Comparison of ENCODE assay signal across 27 cellular contexts in genomic region chr14:37202265-37202664, GRCh38. TPM values are rescaled to one million over a fixed set of nuclear protein-coding genes. Genes with fewer than 3 reads are reported as not detected.
DNase-seq lines count a peak whose midpoint lies in the region; ATAC-seq and TF ChIP-seq lines count a peak whose summit lies in the region.
"Had no signal": no experiment of that assay in that cellular context is flagged by ENCODE, and none has a peak within 500 bp of the region (broad histone marks: within the 10 kb centered on the region; RNA-seq: fewer than 3 reads in every experiment).

No MANE protein-coding gene starts in this region.

- no peaks in the 10 kb centered on the region for H4K20me1 ChIP-seq in SK-N-SH (ENCODE audit: insufficient read depth)

- POLR2A ChIA-PET in SK-N-SH (lab: Yijun Ruan, JAX), result no interaction called here

- H3K27ac ChIP-seq in brain microvascular endothelial cell (no peak overlapping the region), SK-N-SH (ENCODE audit: low read depth in 2 of 2, low read length in 1 of 2) (no peak overlapping the region)
- H3K27ac ChIP-seq: neutrophil, psoas muscle, skin epidermis, transverse colon, VCaP had no signal

- H3K9me3 Mint-ChIP-seq in activated T-cell treated with anti-CD3 and anti-CD28 coated beads, Interleukin-2, amount 50 U/mL, for 72 hours, result peaks cover 3 to 5% of the 10 kb centered on the region in 2 donors

- H3K79me2 ChIP-seq in SK-N-SH (ENCODE audit: insufficient read depth), result no peaks in the 10 kb centered on the region

- H3K4me1 ChIP-seq in SK-N-SH (ENCODE audit: control insufficient read depth in 1 of 2, insufficient read depth in 2 of 2, low read depth in 1 of 2, low read length in 1 of 2), result no peaks in the 10 kb centered on the region

- H3K36me3 Mint-ChIP-seq in activated T-cell treated with anti-CD3 and anti-CD28 coated beads, Interleukin-2, amount 50 U/mL, for 72 hours (ENCODE audit: insufficient read depth in 2 of 2), result no peaks in the 10 kb centered on the region
- H3K36me3 Mint-ChIP-seq: CD8-positive, alpha-beta memory T cell had no signal

- H3K36me3 ChIP-seq in brain microvascular endothelial cell (replicated peaks), result no peaks in the 10 kb centered on the region
- H3K36me3 ChIP-seq in SK-N-SH (replicated peaks in 1 of 2; ENCODE audit: control insufficient read depth in 1 of 2, insufficient read depth in 2 of 2, low read length in 1 of 2), result no peaks in the 10 kb centered on the region
- H3K36me3 ChIP-seq: neutrophil, transverse colon had no signal

- no peak overlapping the region for H2AFZ ChIP-seq in SK-N-SH (ENCODE audit: low read depth)

- H3K27me3 ChIP-seq in brain microvascular endothelial cell (replicated peaks), result no peaks in the 10 kb centered on the region
- H3K27me3 ChIP-seq in SK-N-SH (ENCODE audit: insufficient read depth), result no peaks in the 10 kb centered on the region
- H3K27me3 ChIP-seq: transverse colon had no signal

- TF ChIP-seq EP300 in SK-N-SH (IDR thresholded peaks at IDR 0.05; ENCODE audit: borderline replicate concordance in 1 of 2, low read depth in 1 of 2, low read length in 1 of 2), result no peak

- CTCF ChIA-PET in SK-N-SH (lab: Yijun Ruan, JAX), result interaction anchor here (0.6 kb wide), 1 partner anchor 786 kb away, joined by 3 read pairs; no protein-coding TSS in a partner anchor

- no peak for DNase-seq in activated T-cell treated with anti-CD3 and anti-CD28 coated beads, Interleukin-2, amount 50 U/mL, for 72 hours
- DNase-seq in activated T-cell treated with anti-CD3 and anti-CD28 coated beads for 4 hours, result no peak
- peak; percentile 7 for DNase-seq in brain microvascular endothelial cell
- peak; percentile 27 for DNase-seq in fibroblast of pulmonary artery (ENCODE audit: low read depth)
- no peak for DNase-seq in DMS153 treated with DMSO at 0.1 percent for 48 hours (lab: John Stamatoyannopoulos, UW; ENCODE audit: unreplicated experiment)
- DNase-seq in SHP77 treated with DMSO at 0.1 percent for 48 hours (lab: John Stamatoyannopoulos, UW), result no peak
- DNase-seq in SK-N-SH, result no peak
- DNase-seq: 8988T; activated CD4-positive, alpha-beta T cell treated with anti-CD3 and anti-CD28 coated beads, Interleukin-2, amount 10 ng/mL, durations not matched to agents 24 days and 14 days; activated naive CD4-positive, alpha-beta T cell treated with Interleukin-2 at 50 U/mL for 16 hours; activated T-cell treated with anti-CD3 and anti-CD28 coated beads, Interleukin-2, amount 50 U/mL, for 48 hours; amniotic stem cell; CD8-positive, alpha-beta memory T cell; DMS79; glutamatergic neuron; H9; mesendoderm; NCI-H1105 treated with DMSO at 0.1 percent for 48 hours; NCI-H2029; NCI-H226; NCI-H748 treated with DMSO at 0.1 percent for 48 hours; psoas muscle; transverse colon had no signal

- H3K27ac Mint-ChIP-seq in activated T-cell treated with anti-CD3 and anti-CD28 coated beads, Interleukin-2, amount 50 U/mL, for 72 hours, result peak overlapping the region; percentile 38
- H3K27ac Mint-ChIP-seq: activated CD4-positive, alpha-beta T cell treated with anti-CD3 and anti-CD28 coated beads, Interleukin-2, amount 10 ng/mL, durations not matched to agents 24 days and 14 days; CD8-positive, alpha-beta memory T cell; H9 had no signal

- TF ChIP-seq RAD21 in SK-N-SH (IDR thresholded peaks at IDR 0.05; ENCODE audit: low read length), result no peak

- H3F3A ChIP-seq in SK-N-SH (replicated peaks; ENCODE audit: insufficient read depth), result no peaks in the 10 kb centered on the region

- no peak overlapping the region for H3K4me3 ChIP-seq in brain microvascular endothelial cell (ENCODE audit: low read depth, low read length)
- no peak overlapping the region for H3K4me3 ChIP-seq in fibroblast of pulmonary artery (replicated peaks; ENCODE audit: low read depth, low read length)
- H3K4me3 ChIP-seq in SK-N-SH (ENCODE audit: low read depth in 2 of 2, low read length in 1 of 2), result no peak overlapping the region
- H3K4me3 ChIP-seq: psoas muscle, skin epidermis, transverse colon had no signal

- no peak overlapping the region for H3K4me3 Mint-ChIP-seq in activated T-cell treated with anti-CD3 and anti-CD28 coated beads, Interleukin-2, amount 50 U/mL, for 72 hours
- H3K4me3 Mint-ChIP-seq: activated CD4-positive, alpha-beta T cell treated with anti-CD3 and anti-CD28 coated beads, Interleukin-2, amount 10 ng/mL, durations not matched to agents 24 days and 14 days; CD8-positive, alpha-beta memory T cell; H9 had no signal

- H3K9me3 ChIP-seq in SK-N-SH, result no peaks in the 10 kb centered on the region
- H3K9me3 ChIP-seq: neutrophil, psoas muscle had no signal

- no peak for ATAC-seq in activated T-cell treated with anti-CD3 and anti-CD28 coated beads, Interleukin-2, amount 50 U/mL, for 72 hours (replicated peaks in 1 of 2)
- ATAC-seq in HG03108 (IDR thresholded peaks at IDR 0.05; ENCODE audit: unreplicated experiment), result no peak
- ATAC-seq: psoas muscle had no signal

- H3K4me2 ChIP-seq in SK-N-SH, result no peak overlapping the region

- no peaks in the 10 kb centered on the region for H3K9me2 ChIP-seq in SK-N-SH

- no peak overlapping the region for H3K9ac ChIP-seq in SK-N-SH

- H3K27me3 Mint-ChIP-seq in activated T-cell treated with anti-CD3 and anti-CD28 coated beads, Interleukin-2, amount 50 U/mL, for 72 hours (ENCODE audit: low read depth), result peaks cover 15% of the 10 kb centered on the region

- 5% methylated on average over 2 of the region's 2 CpGs for WGBS in SK-N-SH (ENCODE audit: low lambda C conversion rate)

- H3K4me1 Mint-ChIP-seq in activated T-cell treated with anti-CD3 and anti-CD28 coated beads, Interleukin-2, amount 50 U/mL, for 72 hours (ENCODE audit: low read depth), result peaks cover 9% of the 10 kb centered on the region
- H3K4me1 Mint-ChIP-seq: activated CD4-positive, alpha-beta T cell treated with anti-CD3 and anti-CD28 coated beads, Interleukin-2, amount 10 ng/mL, durations not matched to agents 24 days and 14 days had no signal

- in situ Hi-C loops in brain microvascular endothelial cell (cut with HindIII; ENCODE audit: low pct_ligation_motif_present, low sequenced_read_pairs), result no loop called here

- TF ChIP-seq CTCF in brain microvascular endothelial cell (IDR thresholded peaks at IDR 0.05; ENCODE audit: low read depth, low read length, missing control alignments), result no peak
- no peak for TF ChIP-seq CTCF in fibroblast of pulmonary artery (IDR thresholded peaks at IDR 0.05; ENCODE audit: low read length, missing control alignments)
- TF ChIP-seq CTCF in SK-N-SH (IDR thresholded peaks at IDR 0.05), result no peak

TF ChIP-seq in SK-N-SH, 30 proteins besides CTCF, POLR2A, EP300 and RAD21 (continues in another document):
- no peak for TF ChIP-seq MEF2A (IDR thresholded peaks at IDR 0.05; ENCODE audit: borderline replicate concordance, low read depth)
- TF ChIP-seq NFIC (IDR thresholded peaks at IDR 0.05; ENCODE audit: borderline replicate concordance), result no peak
- TF ChIP-seq ELF1 (IDR thresholded peaks at IDR 0.05), result no peak
- no peak for TF ChIP-seq POLR2AphosphoS5 (IDR thresholded peaks at IDR 0.05; ENCODE audit: low read depth, low read length)
- no peak for TF ChIP-seq REST (IDR thresholded peaks at IDR 0.05; ENCODE audit: low read depth, low read length)
- no peak for TF ChIP-seq MAX (IDR thresholded peaks at IDR 0.05; ENCODE audit: low read depth)
- no peak for TF ChIP-seq RXRA (IDR thresholded peaks at IDR 0.05; ENCODE audit: borderline replicate concordance, low read depth)
- TF ChIP-seq GABPA (IDR thresholded peaks at IDR 0.05; ENCODE audit: low read depth), result no peak
- no peak for TF ChIP-seq JUND (IDR thresholded peaks at IDR 0.05)
- no peak for TF ChIP-seq FOXJ3 (CRISPR knock-in tag; IDR thresholded peaks at IDR 0.05)

RNA-seq across cellular contexts. Expression of gene MIPOL1, which starts 4.5 kb away (rescaled TPM):
- under 1 TPM; 0.46 to 0.50 TPM for total RNA-seq in activated T-cell treated with anti-CD3 and anti-CD28 coated beads, Interleukin-2, amount 50 U/mL, for 72 hours
- polyA plus RNA-seq in SK-N-SH (2012; rRNA removed), result 0.23 and 0.31 TPM in 2 replicates
- polyA plus RNA-seq in SK-N-SH (2012; cell fraction: cytosol; rRNA removed), result 0.55 and 0.58 TPM in 2 replicates
- polyA plus RNA-seq in SK-N-SH (2012; cell fraction: nucleus; rRNA removed), result 0.34 and 0.77 TPM in 2 replicates
- total RNA-seq: activated CD4-positive, alpha-beta T cell treated with anti-CD3 and anti-CD28 coated beads, Interleukin-2, amount 10 ng/mL, durations not matched to agents 24 days and 14 days; CD8-positive, alpha-beta memory T cell had no signal
- polyA plus RNA-seq: CD8-positive, alpha-beta memory T cell had no signal

RNA-seq across cellular contexts. Expression of gene SLC25A21, which starts 29.9 kb away (rescaled TPM):
- not detected for total RNA-seq in activated T-cell treated with anti-CD3 and anti-CD28 coated beads, Interleukin-2, amount 50 U/mL, for 72 hours
- polyA plus RNA-seq in SK-N-SH (2012; rRNA removed), result not detected in 2 replicates
- not detected in 2 replicates for polyA plus RNA-seq in SK-N-SH (2012; cell fraction: cytosol; rRNA removed)
- polyA plus RNA-seq in SK-N-SH (2012; cell fraction: nucleus; rRNA removed), result not detected in 2 replicates
- total RNA-seq: activated CD4-positive, alpha-beta T cell treated with anti-CD3 and anti-CD28 coated beads, Interleukin-2, amount 10 ng/mL, durations not matched to agents 24 days and 14 days; CD8-positive, alpha-beta memory T cell had no signal
- polyA plus RNA-seq: CD8-positive, alpha-beta memory T cell had no signal

Comparison
In these comparisons a context has a peak if more than half of its experiments do, and no peak if none do; other contexts are left out.
1. DNase-seq: peak in brain microvascular endothelial cell (single experiment) and fibroblast of pulmonary artery (single experiment); none in activated T-cell treated with anti-CD3 and anti-CD28 coated beads, Interleukin-2, amount 50 U/mL, for 72 hours (0 of 2), activated T-cell treated with anti-CD3 and anti-CD28 coated beads for 4 hours (single experiment), DMS153 treated with DMSO at 0.1 percent for 48 hours (single experiment), SHP77 treated with DMSO at 0.1 percent for 48 hours (single experiment) and SK-N-SH (single experiment).